In genomic region chr14:50471838-50472465, GRCh38 we compare ENCODE assay signal across 16 cellular contexts.
DNase-seq lines count a peak whose midpoint lies in the region; ATAC-seq, FAIRE-seq and TF ChIP-seq lines count a peak whose summit lies in the region.
"Had no signal": no experiment of that assay in that cellular context is flagged by ENCODE, and none has a peak within 500 bp of the region (broad histone marks: within the 10 kb centered on the region; RNA-seq: fewer than 3 reads in every experiment).

No MANE protein-coding gene starts in this region.

- H3K36me3 Mint-ChIP-seq in neural progenitor cell: peaks cover 77% of the 10 kb centered on the region

- H2AFZ ChIP-seq in GM12878 (ENCODE audit: control insufficient read depth, low read depth, low read length): no peak overlapping the region
- H2AFZ ChIP-seq in neural progenitor cell (replicated peaks): no peak overlapping the region

- peak; percentile 47 for DNase-seq in Jurkat, Clone E6-1 (ENCODE audit: low read depth, low spot score)
- DNase-seq in GM12878 (ENCODE audit: low read depth, low spot score) (no peak), neural progenitor cell (ENCODE audit: low spot score) (no peak), HuH-7.5 (ENCODE audit: low spot score) (no peak)
- DNase-seq: AML-193; CD4-positive, CD25-positive, alpha-beta regulatory T cell; DMS53; HCEC 1CT; KBM-7 had no signal

- POLR2A ChIA-PET in GM12878 (lab: Charles Lee): no interaction called here

- 56% methylated on average over 6 of the region's 6 CpGs for WGBS in GM12878 (ENCODE audit: insufficient coverage, insufficient replicate concordance, low lambda C conversion rate, missing lambda C conversion rate)

- peaks cover 28% of the 10 kb centered on the region for H3K9me3 Mint-ChIP-seq in neural progenitor cell

- no peak for TF ChIP-seq RAD21 in GM12878 (IDR thresholded peaks at IDR 0.05; ENCODE audit: insufficient read depth, low read depth, low read length)

- no peaks in the 10 kb centered on the region for H3K4me1 Mint-ChIP-seq in neural progenitor cell

- H3K4me2 ChIP-seq in GM12878 (ENCODE audit: control insufficient read depth, insufficient read depth): no peak overlapping the region
- H3K4me2 ChIP-seq in neural progenitor cell: no peak overlapping the region
- H3K4me2 ChIP-seq: BLaER1 treated with 17β-estradiol and CSF1 and Interleukin-3, amounts not matched to agents 10 nM and 100 nM had no signal

- RAD21 ChIA-PET in GM12878 (lab: Charles Lee; ENCODE audit: unreplicated experiment): no interaction called here

- FAIRE-seq in A204.1 (lab: Jason Lieb, UNC): peak; percentile 48
- FAIRE-seq in GM12878 (lab: Jason Lieb, UNC): no peak
- FAIRE-seq: HepG2, HTR-8/SVneo had no signal

- H3K27me3 Mint-ChIP-seq in neural progenitor cell (ENCODE audit: insufficient read depth, low read depth): peaks cover 2% of the 10 kb centered on the region
- H3K27me3 Mint-ChIP-seq: CD4-positive, CD25-positive, alpha-beta regulatory T cell had no signal

- SMC1A ChIA-PET in GM12878 (lab: Charles Lee; ENCODE audit: uncharacterized antibody, unreplicated experiment): no interaction called here

- in situ Hi-C loops in GM12878 (cut with MboI): no loop called here

- CTCF ChIA-PET in GM12878 (lab: Yijun Ruan, JAX): no interaction called here

- H3K27ac ChIP-seq in GM12878 (ENCODE audit: control insufficient read depth, insufficient read depth): no peak overlapping the region
- H3K27ac ChIP-seq in neural progenitor cell: peak overlapping the region; percentile 9
- H3K27ac ChIP-seq: 22Rv1; BLaER1 treated with 17β-estradiol and CSF1 and Interleukin-3, amounts not matched to agents 10 nM and 100 nM had no signal

- no peaks in the 10 kb centered on the region for H3F3A ChIP-seq in neural progenitor cell (ENCODE audit: low read depth)

- no peak for TF ChIP-seq CTCF in GM12878 (IDR thresholded peaks at IDR 0.05 in 2 of 3, conservative IDR thresholded peaks at IDR 0.05 in 1 of 3; ENCODE audit: control insufficient read depth in 2 of 3, extremely low read depth in 1 of 3, insufficient read depth in 1 of 3, low read depth in 3 of 3, low read length in 3 of 3)
- TF ChIP-seq CTCF in neural progenitor cell (IDR thresholded peaks at IDR 0.05): no peak

- intact Hi-C loops in GM12878 (cut with micrococcal nuclease; ENCODE audit: unreplicated experiment): no loop called here

- no peak for TF ChIP-seq POLR2A in GM12878 (IDR thresholded peaks at IDR 0.05; ENCODE audit: low read depth, low read length)

- no peak overlapping the region for H3K4me3 ChIP-seq in Jurkat, Clone E6-1 (ENCODE audit: low read length)
- no peak overlapping the region for H3K4me3 ChIP-seq in GM12878
- H3K4me3 ChIP-seq in neural progenitor cell: no peak overlapping the region

- H3K79me2 ChIP-seq in GM12878 (ENCODE audit: control insufficient read depth, insufficient read depth, low read length) (no peaks in the 10 kb centered on the region), neural progenitor cell (ENCODE audit: low read depth) (no peaks in the 10 kb centered on the region)

- H3K9ac ChIP-seq in GM12878 (ENCODE audit: control insufficient read depth, insufficient read depth, low read length) (no peak overlapping the region), neural progenitor cell (no peak overlapping the region)
- H3K9ac ChIP-seq: BLaER1 treated with 17β-estradiol and CSF1 and Interleukin-3, amounts not matched to agents 10 nM and 100 nM had no signal

- no peaks in the 10 kb centered on the region for H3K27me3 ChIP-seq in GM12878 (replicated peaks in 1 of 2; ENCODE audit: control insufficient read depth in 2 of 2, insufficient read depth in 2 of 2, low read length in 1 of 2)
- H3K27me3 ChIP-seq in neural progenitor cell: no peaks in the 10 kb centered on the region
- H3K27me3 ChIP-seq: BLaER1 treated with 17β-estradiol and CSF1 and Interleukin-3, amounts not matched to agents 10 nM and 100 nM had no signal

- H3K4me1 ChIP-seq in GM12878 (ENCODE audit: control insufficient read depth, insufficient read depth, low read length): no peaks in the 10 kb centered on the region
- no peaks in the 10 kb centered on the region for H3K4me1 ChIP-seq in neural progenitor cell
- H3K4me1 ChIP-seq: BLaER1 treated with 17β-estradiol and CSF1 and Interleukin-3, amounts not matched to agents 10 nM and 100 nM had no signal

- H3K27ac Mint-ChIP-seq in neural progenitor cell: no peak overlapping the region
- H3K27ac Mint-ChIP-seq: CD4-positive, CD25-positive, alpha-beta regulatory T cell had no signal

- TF ChIP-seq EP300 in GM12878 (IDR thresholded peaks at IDR 0.05; ENCODE audit: borderline replicate concordance in 1 of 2, control insufficient read depth in 1 of 2, low read depth in 2 of 2, low read length in 2 of 2): no peak

- peaks cover 0 to 26% of the 10 kb centered on the region in 2 experiments; a peak in 3 of 4 replicates for H3K36me3 ChIP-seq in GM12878 (ENCODE audit: control insufficient read depth in 2 of 2, insufficient read depth in 2 of 2, low read length in 1 of 2)
- H3K36me3 ChIP-seq in neural progenitor cell: peaks cover 35% of the 10 kb centered on the region

- H3K9me3 ChIP-seq in GM12878 (replicated peaks; ENCODE audit: control insufficient read depth, insufficient read depth, low read length) (peaks cover 31% of the 10 kb centered on the region), neural progenitor cell (ENCODE audit: low read depth) (peaks cover 10% of the 10 kb centered on the region)

- TSS peak; percentile 13 for BruUV-seq in GM12878 (replicated peaks; lab: Mats Ljungman, UMichigan)

- no peak overlapping the region for H3K4me3 Mint-ChIP-seq in neural progenitor cell
- H3K4me3 Mint-ChIP-seq: CD4-positive, CD25-positive, alpha-beta regulatory T cell had no signal

- no peaks in the 10 kb centered on the region for H4K20me1 ChIP-seq in GM12878 (ENCODE audit: control insufficient read depth, insufficient read depth)
- no peaks in the 10 kb centered on the region for H4K20me1 ChIP-seq in neural progenitor cell (ENCODE audit: low read depth)
- H4K20me1 ChIP-seq: BLaER1 treated with 17β-estradiol and CSF1 and Interleukin-3, amounts not matched to agents 10 nM and 100 nM had no signal

- ATAC-seq in GM12878 (no peak), HG02759 (IDR thresholded peaks at IDR 0.05; ENCODE audit: unreplicated experiment) (no peak), GM21619 (IDR thresholded peaks at IDR 0.05; ENCODE audit: unreplicated experiment) (no peak)
- ATAC-seq: HepG2 had no signal

TF ChIP-seq in GM12878, 131 proteins besides CTCF, POLR2A, EP300 and RAD21 (continues in another document):
- no peak for TF ChIP-seq ATF7 (IDR thresholded peaks at IDR 0.05; ENCODE audit: low read depth)
- TF ChIP-seq NFYA (IDR thresholded peaks at IDR 0.05; ENCODE audit: borderline replicate concordance, low read depth, low read length): no peak
- TF ChIP-seq EZH2 (IDR thresholded peaks at IDR 0.05; ENCODE audit: borderline replicate concordance, control insufficient read depth, low read depth, low read length): no peak
- TF ChIP-seq, protein P1, sequence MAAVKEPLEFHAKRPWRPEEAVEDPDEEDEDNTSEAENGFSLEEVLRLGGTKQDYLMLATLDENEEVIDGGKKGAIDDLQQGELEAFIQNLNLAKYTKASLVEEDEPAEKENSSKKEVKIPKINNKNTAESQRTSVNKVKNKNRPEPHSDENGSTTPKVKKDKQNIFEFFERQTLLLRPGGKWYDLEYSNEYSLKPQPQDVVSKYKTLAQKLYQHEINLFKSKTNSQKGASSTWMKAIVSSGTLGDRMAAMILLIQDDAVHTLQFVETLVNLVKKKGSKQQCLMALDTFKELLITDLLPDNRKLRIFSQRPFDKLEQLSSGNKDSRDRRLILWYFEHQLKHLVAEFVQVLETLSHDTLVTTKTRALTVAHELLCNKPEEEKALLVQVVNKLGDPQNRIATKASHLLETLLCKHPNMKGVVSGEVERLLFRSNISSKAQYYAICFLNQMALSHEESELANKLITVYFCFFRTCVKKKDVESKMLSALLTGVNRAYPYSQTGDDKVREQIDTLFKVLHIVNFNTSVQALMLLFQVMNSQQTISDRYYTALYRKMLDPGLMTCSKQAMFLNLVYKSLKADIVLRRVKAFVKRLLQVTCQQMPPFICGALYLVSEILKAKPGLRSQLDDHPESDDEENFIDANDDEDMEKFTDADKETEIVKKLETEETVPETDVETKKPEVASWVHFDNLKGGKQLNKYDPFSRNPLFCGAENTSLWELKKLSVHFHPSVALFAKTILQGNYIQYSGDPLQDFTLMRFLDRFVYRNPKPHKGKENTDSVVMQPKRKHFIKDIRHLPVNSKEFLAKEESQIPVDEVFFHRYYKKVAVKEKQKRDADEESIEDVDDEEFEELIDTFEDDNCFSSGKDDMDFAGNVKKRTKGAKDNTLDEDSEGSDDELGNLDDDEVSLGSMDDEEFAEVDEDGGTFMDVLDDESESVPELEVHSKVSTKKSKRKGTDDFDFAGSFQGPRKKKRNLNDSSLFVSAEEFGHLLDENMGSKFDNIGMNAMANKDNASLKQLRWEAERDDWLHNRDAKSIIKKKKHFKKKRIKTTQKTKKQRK (IDR thresholded peaks at IDR 0.05; ENCODE audit: low read depth, low read length): no peak
- TF ChIP-seq, protein P2, sequence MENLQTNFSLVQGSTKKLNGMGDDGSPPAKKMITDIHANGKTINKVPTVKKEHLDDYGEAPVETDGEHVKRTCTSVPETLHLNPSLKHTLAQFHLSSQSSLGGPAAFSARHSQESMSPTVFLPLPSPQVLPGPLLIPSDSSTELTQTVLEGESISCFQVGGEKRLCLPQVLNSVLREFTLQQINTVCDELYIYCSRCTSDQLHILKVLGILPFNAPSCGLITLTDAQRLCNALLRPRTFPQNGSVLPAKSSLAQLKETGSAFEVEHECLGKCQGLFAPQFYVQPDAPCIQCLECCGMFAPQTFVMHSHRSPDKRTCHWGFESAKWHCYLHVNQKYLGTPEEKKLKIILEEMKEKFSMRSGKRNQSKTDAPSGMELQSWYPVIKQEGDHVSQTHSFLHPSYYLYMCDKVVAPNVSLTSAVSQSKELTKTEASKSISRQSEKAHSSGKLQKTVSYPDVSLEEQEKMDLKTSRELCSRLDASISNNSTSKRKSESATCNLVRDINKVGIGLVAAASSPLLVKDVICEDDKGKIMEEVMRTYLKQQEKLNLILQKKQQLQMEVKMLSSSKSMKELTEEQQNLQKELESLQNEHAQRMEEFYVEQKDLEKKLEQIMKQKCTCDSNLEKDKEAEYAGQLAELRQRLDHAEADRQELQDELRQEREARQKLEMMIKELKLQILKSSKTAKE (IDR thresholded peaks at IDR 0.05; ENCODE audit: low read depth, poor library complexity, severe bottlenecking): no peak
- no peak for TF ChIP-seq KDM1A (IDR thresholded peaks at IDR 0.05; ENCODE audit: borderline replicate concordance)
- no peak for TF ChIP-seq HDGF (IDR thresholded peaks at IDR 0.05)
